ENCODE assay signal across 11 cellular contexts in genomic region chr17:2191785-2192184, GRCh38.
DNase-seq lines count a peak whose midpoint lies in the region; ATAC-seq and TF ChIP-seq lines count a peak whose summit lies in the region.
"Had no signal": no experiment of that assay in that cellular context is flagged by ENCODE, and none has a peak within 500 bp of the region (broad histone marks: within the 10 kb centered on the region; RNA-seq: fewer than 3 reads in every experiment).

No MANE protein-coding gene starts in this region.

- H4K91ac ChIP-seq in mesenchymal stem cell (ENCODE audit: low read length) = peak overlapping the region; percentile 62

- no peaks in the 10 kb centered on the region for H3K9me3 Mint-ChIP-seq in brain
- H3K9me3 Mint-ChIP-seq: naive B cell had no signal

- H2BK120ac ChIP-seq in mesenchymal stem cell (ENCODE audit: low read depth, low read length) = peak overlapping the region; percentile 34

- H3K27ac Mint-ChIP-seq in brain = peak overlapping the region in 4 of 5 experiments; percentile 55 to 95 (median 69)

- in situ Hi-C loops in HAP-1 (cut with MboI; ENCODE audit: low sequenced_read_pairs) = no loop called here

- H3K4me2 ChIP-seq in mesenchymal stem cell (ENCODE audit: low read length, poor library complexity, severe bottlenecking) = no peak overlapping the region

- peak overlapping the region; percentile 12 to 85 for H3K18ac ChIP-seq in mesenchymal stem cell (ENCODE audit: low read depth in 1 of 2, low read length in 2 of 2)

- DNase-seq in heart left ventricle (no peak), Right ventricle myocardium superior (no peak), mesenchymal stem cell (peak; percentile 89), left lobe of liver (ENCODE audit: low spot score) (no peak), HAP-1 (ENCODE audit: low spot score in 2 of 2) (no peak)
- DNase-seq: glutamatergic neuron, naive B cell had no signal

- H3K9me3 ChIP-seq in heart left ventricle (no peaks in the 10 kb centered on the region), mesenchymal stem cell (ENCODE audit: control insufficient read depth, low read length) (no peaks in the 10 kb centered on the region), thymus (ENCODE audit: control insufficient read depth) (no peaks in the 10 kb centered on the region), HAP-1 (no peaks in the 10 kb centered on the region)
- H3K9me3 ChIP-seq: tibial nerve had no signal

- no peak overlapping the region for H2BK5ac ChIP-seq in mesenchymal stem cell (ENCODE audit: low read depth, low read length, poor library complexity, severe bottlenecking)

- no peak for TF ChIP-seq POLR2A in heart left ventricle (IDR thresholded peaks at IDR 0.05)

- H3K4me1 ChIP-seq in heart left ventricle = peaks cover 10 to 72% (median 47%) of the 10 kb centered on the region in 12 donors
- H3K4me1 ChIP-seq in mesenchymal stem cell (ENCODE audit: control insufficient read depth, insufficient read depth, low read depth, low read length) = peaks cover 10% of the 10 kb centered on the region
- peaks cover 29% of the 10 kb centered on the region for H3K4me1 ChIP-seq in thymus (ENCODE audit: control insufficient read depth, insufficient read depth, low read length)
- no peaks in the 10 kb centered on the region for H3K4me1 ChIP-seq in HAP-1

- H2AK5ac ChIP-seq in mesenchymal stem cell (ENCODE audit: low read length, severe bottlenecking) = peak overlapping the region; percentile 2

- H3K36me3 Mint-ChIP-seq in brain = peaks cover 50% of the 10 kb centered on the region

- H2BK15ac ChIP-seq in mesenchymal stem cell (ENCODE audit: low read depth, poor library complexity, severe bottlenecking) = no peak overlapping the region

- peak overlapping the region in 11 of 12 donors; percentile 11 to 82 (median 73) for H3K27ac ChIP-seq in heart left ventricle
- H3K27ac ChIP-seq in mesenchymal stem cell (ENCODE audit: low read length, poor library complexity, severe bottlenecking) = peak overlapping the region; percentile 66
- H3K27ac ChIP-seq in thymus (ENCODE audit: low read depth) = peak overlapping the region; percentile 48

- H3K4me3 ChIP-seq in heart left ventricle = no peak overlapping the region
- peak overlapping the region in 1 of 2 experiments; percentile 28 for H3K4me3 ChIP-seq in mesenchymal stem cell (ENCODE audit: insufficient read depth in 1 of 2, low read depth in 1 of 2, low read length in 2 of 2)
- no peak overlapping the region for H3K4me3 ChIP-seq in thymus (ENCODE audit: low read length)
- no peak overlapping the region for H3K4me3 ChIP-seq in HAP-1
- H3K4me3 ChIP-seq: tibial nerve had no signal

- peaks cover 32% of the 10 kb centered on the region for H3K79me1 ChIP-seq in mesenchymal stem cell (replicated peaks; ENCODE audit: low read length, poor library complexity, severe bottlenecking)

- no peaks in the 10 kb centered on the region for H3K27me3 ChIP-seq in heart left ventricle
- no peaks in the 10 kb centered on the region for H3K27me3 ChIP-seq in mesenchymal stem cell (ENCODE audit: control insufficient read depth in 1 of 2, insufficient read depth in 1 of 2, low read length in 2 of 2)
- no peaks in the 10 kb centered on the region for H3K27me3 ChIP-seq in thymus (ENCODE audit: control insufficient read depth, insufficient read depth)
- no peaks in the 10 kb centered on the region for H3K27me3 ChIP-seq in HAP-1 (ENCODE audit: low read depth)
- H3K27me3 ChIP-seq: tibial nerve had no signal

- H3K36me3 ChIP-seq in heart left ventricle = peaks cover 0 to 37% (median 6%) of the 10 kb centered on the region in 9 donors
- peaks cover 12 to 49% of the 10 kb centered on the region in 2 experiments for H3K36me3 ChIP-seq in mesenchymal stem cell (ENCODE audit: control insufficient read depth in 1 of 2, insufficient read depth in 2 of 2, low read depth in 1 of 2, low read length in 2 of 2)
- H3K36me3 ChIP-seq in thymus (ENCODE audit: control insufficient read depth, insufficient read depth) = peaks cover 22% of the 10 kb centered on the region
- H3K36me3 ChIP-seq in HAP-1 (replicated peaks) = no peaks in the 10 kb centered on the region; the same call in 1 of the 2 replicates

- H3K4me1 Mint-ChIP-seq in brain = peaks cover 52% of the 10 kb centered on the region

- no peak overlapping the region for H3K14ac ChIP-seq in mesenchymal stem cell (ENCODE audit: low read length in 2 of 2)

- peak overlapping the region; percentile 4 to 76 for H2BK12ac ChIP-seq in mesenchymal stem cell (ENCODE audit: low read length in 2 of 2)

- H3K4me3 Mint-ChIP-seq in brain = peak overlapping the region in 2 of 5 experiments; percentile 49 to 51
- H3K4me3 Mint-ChIP-seq: naive B cell had no signal

- H3K27me3 Mint-ChIP-seq in brain = no peaks in the 10 kb centered on the region
- H3K27me3 Mint-ChIP-seq: naive B cell had no signal

- TF ChIP-seq CTCF in heart left ventricle (IDR thresholded peaks at IDR 0.05) (no peak), brain (conservative IDR thresholded peaks at IDR 0.05) (no peak)

- peak overlapping the region; percentile 70 for H3K9ac ChIP-seq in mesenchymal stem cell (ENCODE audit: low read length)

- 49 to 53% (median 52%) methylated on average over 9 of the region's 9 CpGs for WGBS in heart left ventricle, 4 donors
- WGBS in mesenchymal stem cell = 18% methylated on average over 9 of the region's 9 CpGs
- 92% methylated on average over 9 of the region's 9 CpGs for WGBS in thymus

- peak overlapping the region; percentile 57 for H4K8ac ChIP-seq in mesenchymal stem cell (ENCODE audit: low read length)

- intact Hi-C loops in heart left ventricle (cut with DNase I) (no loop called here), Right ventricle myocardium superior (cut with DNase I) (no loop called here)

- ATAC-seq in heart left ventricle = peak in 1 of 4 donors; percentile 30
- ATAC-seq in Right ventricle myocardium superior (ENCODE audit: poor library complexity) = no peak
- ATAC-seq in left lobe of liver = no peak
- no peak for ATAC-seq in GM19455 (IDR thresholded peaks at IDR 0.05; ENCODE audit: unreplicated experiment)

- no peak overlapping the region for H2AFZ ChIP-seq in mesenchymal stem cell (ENCODE audit: low read depth, low read length)

- H3K4ac ChIP-seq in mesenchymal stem cell (ENCODE audit: low read depth in 1 of 2, low read length in 2 of 2) = peak overlapping the region; percentile 34 to 86

- no peak overlapping the region for H3K23ac ChIP-seq in mesenchymal stem cell (ENCODE audit: low read length in 2 of 2)
